ENCODE assay signal across 16 cellular contexts in genomic region chr1:223177681-223178080, GRCh38. TPM values are rescaled to one million over a fixed set of nuclear protein-coding genes. Genes with fewer than 3 reads are reported as not detected.
DNase-seq lines count a peak whose midpoint lies in the region; ATAC-seq and TF ChIP-seq lines count a peak whose summit lies in the region.
"Had no signal": no experiment of that assay in that cellular context is flagged by ENCODE, and none has a peak within 500 bp of the region (broad histone marks: within the 10 kb centered on the region; RNA-seq: fewer than 3 reads in every experiment).

No MANE protein-coding gene starts in this region.

- H3K4me3 ChIP-seq in colonic mucosa (no peak overlapping the region), upper lobe of right lung (no peak overlapping the region)
- H3K4me3 ChIP-seq: ascending aorta, prostate gland, SK-N-MC had no signal

- H3K4me1 ChIP-seq in colonic mucosa (no peaks in the 10 kb centered on the region), upper lobe of right lung (peaks cover 48% of the 10 kb centered on the region)
- H3K4me1 ChIP-seq: ascending aorta, prostate gland had no signal

- intact Hi-C loops in colonic mucosa (cut with DNase I): no loop called here
- intact Hi-C loops in upper lobe of right lung (cut with DNase I): no loop called here

- peak; percentile 16 for DNase-seq in DMS53 (lab: John Stamatoyannopoulos, UW)
- no peak for DNase-seq in DMS53 treated with DMSO at 0.1 percent for 48 hours (lab: John Stamatoyannopoulos, UW; ENCODE audit: unreplicated experiment)
- DNase-seq in colonic mucosa: peak; percentile 24
- peak; percentile 84 for DNase-seq in medulla oblongata (ENCODE audit: extremely low spot score)
- DNase-seq in upper lobe of right lung: no peak
- DNase-seq in erythroblast (lab: John Stamatoyannopoulos, UW): no peak
- DNase-seq in NCI-H2107 (lab: John Stamatoyannopoulos, UW): no peak
- DNase-seq: DMS 273 treated with DMSO at 0.1 percent for 48 hours; effector memory CD8-positive, alpha-beta T cell; NCI-H1105 treated with DMSO at 0.1 percent for 48 hours; NCI-H526 had no signal

- H3K36me3 ChIP-seq in colonic mucosa (no peaks in the 10 kb centered on the region), upper lobe of right lung (no peaks in the 10 kb centered on the region)
- H3K36me3 ChIP-seq: ascending aorta, prostate gland had no signal

- H3K9ac ChIP-seq in colonic mucosa (ENCODE audit: low read depth in 2 of 2, low read length in 2 of 2): no peak overlapping the region

- H3K27me3 ChIP-seq in colonic mucosa: no peaks in the 10 kb centered on the region
- H3K27me3 ChIP-seq in upper lobe of right lung: no peaks in the 10 kb centered on the region
- H3K27me3 ChIP-seq: ascending aorta had no signal

- no peaks in the 10 kb centered on the region for H3K9me3 ChIP-seq in colonic mucosa
- no peaks in the 10 kb centered on the region for H3K9me3 ChIP-seq in upper lobe of right lung
- H3K9me3 ChIP-seq: ascending aorta, prostate gland had no signal

- ATAC-seq in upper lobe of right lung (peak; percentile 84), HG03039 (IDR thresholded peaks at IDR 0.05; ENCODE audit: unreplicated experiment) (no peak)
- ATAC-seq: effector memory CD8-positive, alpha-beta T cell had no signal

- no peak for TF ChIP-seq POLR2A in erythroblast (IDR thresholded peaks at IDR 0.05; ENCODE audit: low read length)

- H3K27ac ChIP-seq in colonic mucosa: no peak overlapping the region
- H3K27ac ChIP-seq in upper lobe of right lung: peak overlapping the region; percentile 66
- H3K27ac ChIP-seq: 22Rv1, ascending aorta, prostate gland, SK-N-MC had no signal

- TF ChIP-seq CTCF in colonic mucosa (IDR thresholded peaks at IDR 0.05) (no peak), upper lobe of right lung (IDR thresholded peaks at IDR 0.05) (no peak)

RNA-seq across cellular contexts. Expression of gene TLR5, which starts 34.6 kb away (rescaled TPM):
- total RNA-seq in colonic mucosa: 1 to 10 TPM; 1.7 to 3.0 TPM
- total RNA-seq in upper lobe of right lung: 22.3 TPM

Comparison
In these comparisons a context has a peak if more than half of its experiments do, and no peak if none do; other contexts are left out.
1. DNase-seq: peak in DMS53 (single experiment), colonic mucosa (single experiment) and medulla oblongata (single experiment); none in DMS53 treated with DMSO at 0.1 percent for 48 hours (single experiment), upper lobe of right lung (single experiment), erythroblast (0 of 2) and NCI-H2107 (single experiment).